ENCODE assay signal across 25 cellular contexts in genomic region chr6:18454446-18454845, GRCh38.
DNase-seq lines count a peak whose midpoint lies in the region; ATAC-seq, FAIRE-seq and TF ChIP-seq lines count a peak whose summit lies in the region.
"Had no signal": no experiment of that assay in that cellular context is flagged by ENCODE, and none has a peak within 500 bp of the region (broad histone marks: within the 10 kb centered on the region; RNA-seq: fewer than 3 reads in every experiment).

No MANE protein-coding gene starts in this region.

- no peaks in the 10 kb centered on the region for H3K9me3 ChIP-seq in psoas muscle
- H3K9me3 ChIP-seq: BE2C, BLaER1, Caco-2 had no signal

- DNase-seq in dermis microvascular lymphatic vessel endothelial cell (ENCODE audit: low read depth in 2 of 2) (peak; percentile 37 to 80), psoas muscle (no peak), COLO668 (lab: John Stamatoyannopoulos, UW; ENCODE audit: unreplicated experiment) (no peak), cortex of kidney (lab: John Stamatoyannopoulos, UW) (no peak), kidney tubule cell (ENCODE audit: low spot score) (no peak)
- DNase-seq: 8988T; ACHN; BE2C; C1 segment of cervical spinal cord; Caco-2; Calu3; CD4-positive, alpha-beta memory T cell; CD4-positive, CD25-positive, alpha-beta regulatory T cell; CD8-positive, alpha-beta memory T cell; DND-41; EL; GDM1 had no signal

- peak overlapping the region; percentile 38 for H3K27ac ChIP-seq in psoas muscle
- H3K27ac ChIP-seq: BLaER1 had no signal

- intact Hi-C loops in psoas muscle (cut with DNase I) = no loop called here

- no peak overlapping the region for H3K4me3 ChIP-seq in psoas muscle
- H3K4me3 ChIP-seq: BLaER1, GM12878 had no signal

- ATAC-seq in psoas muscle (no peak), HG03442 (IDR thresholded peaks at IDR 0.05; ENCODE audit: unreplicated experiment) (no peak)
- ATAC-seq: GM12878 had no signal

- 67 to 93% (median 70%) methylated on average over 4 of the region's 4 CpGs for WGBS in psoas muscle, 3 donors

- H3K27me3 ChIP-seq in psoas muscle (ENCODE audit: insufficient read depth in 3 of 3, low read length in 2 of 3) = no peaks in the 10 kb centered on the region
- H3K27me3 ChIP-seq: BE2C, BLaER1 had no signal

- FAIRE-seq in islet of Langerhans (lab: Jason Lieb, UNC) = peak; percentile 24
- FAIRE-seq: A204.1, D721Med, GM12878, GM12892, GM18507 had no signal

- peaks cover 46% of the 10 kb centered on the region for H3K4me1 ChIP-seq in psoas muscle
- H3K4me1 ChIP-seq: BE2C, BLaER1, Caco-2 had no signal

- H3K36me3 ChIP-seq in psoas muscle (ENCODE audit: insufficient read depth in 1 of 2, low read depth in 1 of 2) = peaks cover 0 to 17% of the 10 kb centered on the region in 2 donors
- H3K36me3 ChIP-seq: BE2C, BLaER1 had no signal

- TF ChIP-seq CTCF in psoas muscle (IDR thresholded peaks at IDR 0.05) = no peak

Comparison
In these comparisons a context has a peak if more than half of its experiments do, and no peak if none do; other contexts are left out.
1. DNase-seq: peak in dermis microvascular lymphatic vessel endothelial cell (2 of 2); none in psoas muscle (0 of 2), COLO668 (single experiment), cortex of kidney (single experiment) and kidney tubule cell (single experiment).